In the genomic region with DNA sequence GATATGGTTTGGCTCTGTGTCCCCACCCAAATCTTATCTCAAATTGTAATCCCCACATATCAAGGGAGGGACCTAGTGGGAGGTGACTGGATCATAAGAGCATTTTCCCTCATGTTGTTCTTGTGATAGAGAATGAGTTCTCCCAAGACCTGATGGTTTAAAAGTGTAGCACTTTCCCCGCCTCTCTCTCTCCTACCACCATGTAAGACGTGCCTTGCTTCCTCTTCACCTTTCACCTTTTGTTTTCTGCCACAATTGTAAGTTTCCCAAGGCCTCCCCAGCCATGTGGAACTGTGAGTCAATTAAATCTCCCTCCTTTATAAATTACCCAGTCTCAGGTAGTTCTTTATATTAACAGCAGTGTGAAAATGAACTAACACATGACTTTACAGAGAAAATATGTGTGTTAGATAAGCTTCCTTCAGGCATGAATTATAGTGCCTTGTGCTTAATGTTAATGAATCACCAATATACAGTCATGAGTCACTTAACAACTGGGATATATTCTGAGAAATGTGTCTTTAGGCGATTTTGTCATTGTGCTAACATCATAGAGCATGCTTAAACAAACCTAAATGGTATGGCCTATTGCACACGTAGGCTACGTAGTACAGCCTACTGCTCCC, we compare ENCODE assay signal across 14 cellular contexts. TPM values are rescaled to one million over a fixed set of nuclear protein-coding genes. Genes with fewer than 3 reads are reported as not detected.
A peak's percentile ranks its signal among the peaks of the same experiment; 100 is the strongest.
DNase-seq lines count a peak whose midpoint lies in the region; ATAC-seq and TF ChIP-seq lines count a peak whose summit lies in the region.
"Had no signal": no experiment of that assay in that cellular context is flagged by ENCODE, and none has a peak within 500 bp of the region (broad histone marks: within the 10 kb centered on the region; RNA-seq: fewer than 3 reads in every experiment).

No MANE protein-coding gene starts in this region.

- no peaks in the 10 kb centered on the region for H3K27me3 Mint-ChIP-seq in mesothelial cell of epicardium (ENCODE audit: low read depth)
- H3K27me3 Mint-ChIP-seq: CD4-positive, CD25-positive, alpha-beta regulatory T cell had no signal

- H3K27me3 ChIP-seq in gastrocnemius medialis = no peaks in the 10 kb centered on the region
- no peaks in the 10 kb centered on the region for H3K27me3 ChIP-seq in effector memory CD4-positive, alpha-beta T cell (replicated peaks; ENCODE audit: control insufficient read depth, insufficient read depth, low read length, poor library complexity, severe bottlenecking)
- H3K27me3 ChIP-seq: sigmoid colon, transverse colon had no signal

- intact Hi-C loops in gastrocnemius medialis (cut with DNase I; ENCODE audit: low total_unique reads) = no loop called here
- intact Hi-C loops in left colon (cut with DNase I, micrococcal nuclease) = no loop called here

- H3K4me3 Mint-ChIP-seq in mesothelial cell of epicardium = no peak overlapping the region
- H3K4me3 Mint-ChIP-seq: CD4-positive, CD25-positive, alpha-beta regulatory T cell had no signal

- no peak overlapping the region for H3K4me3 ChIP-seq in gastrocnemius medialis
- no peak overlapping the region for H3K4me3 ChIP-seq in effector memory CD4-positive, alpha-beta T cell (ENCODE audit: insufficient read depth, low read depth, low read length, poor library complexity, severe bottlenecking)
- H3K4me3 ChIP-seq: sigmoid colon, transverse colon had no signal

- in situ Hi-C loops in gastrocnemius medialis (cut with MboI; ENCODE audit: low sequenced_read_pairs in 4 of 4) = no loop called here

- peaks cover 16% of the 10 kb centered on the region for H3K36me3 Mint-ChIP-seq in mesothelial cell of epicardium
- H3K36me3 Mint-ChIP-seq: CD4-positive, CD25-positive, alpha-beta regulatory T cell had no signal

- H3K27ac Mint-ChIP-seq in mesothelial cell of epicardium = peak overlapping the region; percentile 23

- H3K27ac ChIP-seq in gastrocnemius medialis = no peak overlapping the region
- no peak overlapping the region for H3K27ac ChIP-seq in effector memory CD4-positive, alpha-beta T cell (ENCODE audit: insufficient read depth, low read length, poor library complexity, severe bottlenecking)
- H3K27ac ChIP-seq: transverse colon had no signal

- H3K9me3 ChIP-seq in gastrocnemius medialis = no peaks in the 10 kb centered on the region
- no peaks in the 10 kb centered on the region for H3K9me3 ChIP-seq in effector memory CD4-positive, alpha-beta T cell (ENCODE audit: control insufficient read depth, low read length)
- H3K9me3 ChIP-seq: sigmoid colon, transverse colon had no signal

- DNase-seq in DMS53 (lab: John Stamatoyannopoulos, UW) (peak; percentile 66), OCI-M1 (lab: John Stamatoyannopoulos, UW) (peak; percentile 13), dedifferentiated amniotic fluid mesenchymal stem cell (ENCODE audit: extremely low spot score) (peak; percentile 65), mesothelial cell of epicardium (ENCODE audit: low spot score in 2 of 2, unreplicated experiment in 2 of 2) (no peak), gastrocnemius medialis (no peak), GM20000 (ENCODE audit: low spot score) (no peak), left colon (no peak)
- DNase-seq in effector memory CD4-positive, alpha-beta T cell = no peak
- DNase-seq: activated gamma-delta T cell; CD4-positive, CD25-positive, alpha-beta regulatory T cell; hypothalamus; NCI-H510A treated with DMSO at 0.1 percent for 48 hours; sigmoid colon; transverse colon had no signal

- H3K9me3 Mint-ChIP-seq in mesothelial cell of epicardium = peaks cover 12% of the 10 kb centered on the region

- ATAC-seq in gastrocnemius medialis (no peak), left colon (no peak)

- no peaks in the 10 kb centered on the region for H3K4me1 ChIP-seq in gastrocnemius medialis
- H3K4me1 ChIP-seq in effector memory CD4-positive, alpha-beta T cell (ENCODE audit: control insufficient read depth, insufficient read depth, low read length, poor library complexity, severe bottlenecking) = no peaks in the 10 kb centered on the region

- no peaks in the 10 kb centered on the region for H3K36me3 ChIP-seq in gastrocnemius medialis
- no peaks in the 10 kb centered on the region for H3K36me3 ChIP-seq in effector memory CD4-positive, alpha-beta T cell (ENCODE audit: control insufficient read depth, insufficient read depth, low read length)
- H3K36me3 ChIP-seq: sigmoid colon, transverse colon had no signal

- TF ChIP-seq CTCF in mesothelial cell of epicardium (IDR thresholded peaks at IDR 0.05; ENCODE audit: unreplicated experiment) (no peak), gastrocnemius medialis (IDR thresholded peaks at IDR 0.05 in 4 of 5, conservative IDR thresholded peaks at IDR 0.05 in 1 of 5) (no peak), GM20000 (IDR thresholded peaks at IDR 0.05; ENCODE audit: extremely low read depth, missing control alignments) (no peak)

- no peak for TF ChIP-seq POLR2A in gastrocnemius medialis (IDR thresholded peaks at IDR 0.05)

- H3K4me1 Mint-ChIP-seq in mesothelial cell of epicardium = peaks cover 28% of the 10 kb centered on the region
- H3K4me1 Mint-ChIP-seq: CD4-positive, CD25-positive, alpha-beta regulatory T cell had no signal

RNA-seq across cellular contexts. Expression of gene PDGFC, which starts 37.9 kb away (rescaled TPM):
- total RNA-seq in mesothelial cell of epicardium = 80.5 to 86.0 TPM (median 83.5 TPM) in 3 replicates
- 10 to 100 TPM in 1 of 4 donors, 1 to 10 TPM in 3; 4.4 to 10.7 (median 6.3) TPM for total RNA-seq in gastrocnemius medialis
- 10 to 100 TPM in 1 of 2 donors, 1 to 10 TPM in 1; 3.8 to 14.3 TPM for total RNA-seq in left colon

Comparison
In these comparisons a context has a peak if more than half of its experiments do, and no peak if none do; other contexts are left out.
1. DNase-seq: peak in DMS53 (single experiment), OCI-M1 (single experiment) and dedifferentiated amniotic fluid mesenchymal stem cell (single experiment); none in mesothelial cell of epicardium (0 of 2), gastrocnemius medialis (0 of 2), GM20000 (single experiment), effector memory CD4-positive, alpha-beta T cell (0 of 3) and left colon (0 of 2).